ENCODE assay signal across 18 cellular contexts in the genomic region with DNA sequence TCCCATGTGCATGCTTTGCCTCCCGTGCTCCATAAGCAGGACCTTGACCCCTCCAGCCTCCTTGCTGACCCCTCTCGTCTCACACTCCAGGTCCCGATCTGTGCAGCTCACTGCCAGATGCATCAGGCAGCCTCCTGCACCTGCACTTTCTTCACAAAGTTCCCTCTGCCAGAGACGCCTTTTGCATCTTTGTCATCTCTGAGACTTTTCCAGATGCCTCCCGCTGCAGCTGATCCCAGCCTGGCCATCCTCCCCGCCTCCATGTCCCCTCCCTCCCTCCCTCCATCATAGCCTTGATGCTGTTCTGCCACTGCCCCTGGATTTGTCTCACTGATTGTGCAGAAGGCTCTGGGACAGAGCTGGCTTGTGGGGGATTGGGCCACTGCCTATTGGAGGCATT. TPM values are rescaled to one million over a fixed set of nuclear protein-coding genes. Genes with fewer than 3 reads are reported as not detected.
"Had no signal": no experiment of that assay in that cellular context is flagged by ENCODE, and none has a peak within 500 bp of the region (broad histone marks: within the 10 kb centered on the region; RNA-seq: fewer than 3 reads in every experiment).

No MANE protein-coding gene starts in this region.

- H3K36me3 Mint-ChIP-seq: activated naive CD4-positive, alpha-beta T cell treated with anti-CD3 and anti-CD28 coated beads, Interleukin-2, amount 10 ng/mL, durations not matched to agents 7 days and 5 days; immature natural killer cell; stimulated activated memory B cell treated with anti-CD40 and anti-IgM and Interleukin-4, amounts not matched to agents 10 μg/mL and 1 μg/mL and 100 μg/mL, for 72 hours had no signal

- H3K27ac ChIP-seq: gastroesophageal sphincter, heart right ventricle, left ventricle myocardium inferior, sigmoid colon, thoracic aorta had no signal

- H3K36me3 ChIP-seq: heart right ventricle, thoracic aorta had no signal

- H3K4me3 Mint-ChIP-seq: activated CD4-positive, alpha-beta T cell treated with anti-CD3 and anti-CD28 coated beads, Interleukin-2, amount 10 ng/mL, durations not matched to agents 24 days and 14 days; activated CD8-positive, alpha-beta T cell treated with anti-CD3 and anti-CD28 coated beads for 36 hours; activated naive CD4-positive, alpha-beta T cell treated with anti-CD3 and anti-CD28 coated beads, Interleukin-2, amount 10 ng/mL, durations not matched to agents 7 days and 5 days; activated naive CD8-positive, alpha-beta T cell treated with anti-CD3 and anti-CD28 coated beads, Interleukin-2, amount 50 U/mL, for 24 hours; activated T-cell treated with anti-CD3 and anti-CD28 coated beads, Interleukin-2, amount 50 U/mL, for 4 hours; immature natural killer cell; stimulated activated memory B cell treated with anti-CD40 and anti-IgM and Interleukin-4, amounts not matched to agents 10 μg/mL and 1 μg/mL and 100 μg/mL, for 72 hours had no signal

- H3K27me3 ChIP-seq: gastroesophageal sphincter, heart right ventricle, sigmoid colon had no signal

- H3K9me3 ChIP-seq: gastroesophageal sphincter, heart right ventricle, left ventricle myocardium inferior, sigmoid colon, thoracic aorta had no signal

- H3K9me3 Mint-ChIP-seq: activated CD4-positive, alpha-beta T cell treated with anti-CD3 and anti-CD28 coated beads, Interleukin-2, amount 10 ng/mL, durations not matched to agents 24 days and 14 days; activated CD8-positive, alpha-beta T cell treated with anti-CD3 and anti-CD28 coated beads for 36 hours; activated naive CD4-positive, alpha-beta T cell treated with anti-CD3 and anti-CD28 coated beads, Interleukin-2, amount 10 ng/mL, durations not matched to agents 7 days and 5 days; activated naive CD8-positive, alpha-beta T cell treated with anti-CD3 and anti-CD28 coated beads, Interleukin-2, amount 50 U/mL, for 24 hours; activated T-cell treated with anti-CD3 and anti-CD28 coated beads, Interleukin-2, amount 50 U/mL, for 4 hours; immature natural killer cell; stimulated activated memory B cell treated with anti-CD40 and anti-IgM and Interleukin-4, amounts not matched to agents 10 μg/mL and 1 μg/mL and 100 μg/mL, for 72 hours had no signal

- H3K27me3 Mint-ChIP-seq: activated CD4-positive, alpha-beta T cell treated with anti-CD3 and anti-CD28 coated beads, Interleukin-2, amount 10 ng/mL, durations not matched to agents 24 days and 14 days; activated CD8-positive, alpha-beta T cell treated with anti-CD3 and anti-CD28 coated beads for 36 hours; activated naive CD4-positive, alpha-beta T cell treated with anti-CD3 and anti-CD28 coated beads, Interleukin-2, amount 10 ng/mL, durations not matched to agents 7 days and 5 days; activated naive CD8-positive, alpha-beta T cell treated with anti-CD3 and anti-CD28 coated beads, Interleukin-2, amount 50 U/mL, for 24 hours; stimulated activated memory B cell treated with anti-CD40 and anti-IgM and Interleukin-4, amounts not matched to agents 10 μg/mL and 1 μg/mL and 100 μg/mL, for 72 hours had no signal

- DNase-seq: activated CD4-positive, alpha-beta T cell treated with anti-CD3 and anti-CD28 coated beads, Interleukin-2, amount 10 ng/mL, durations not matched to agents 24 days and 14 days; activated CD4-positive, CD25-positive, alpha-beta regulatory T cell; activated effector memory CD4-positive, alpha-beta T cell treated with Interleukin-2 at 50 U/mL for 16 hours; activated naive CD4-positive, alpha-beta T cell treated with anti-CD3 and anti-CD28 coated beads, Interleukin-2, amount 10 ng/mL, durations not matched to agents 7 days and 5 days; activated naive CD8-positive, alpha-beta T cell treated with anti-CD3 and anti-CD28 coated beads, Interleukin-2, amount 50 U/mL, for 24 hours; activated T-cell treated with anti-CD3 and anti-CD28 coated beads, Interleukin-2, amount 50 U/mL, for 4 hours; aorta; effector CD4-positive, alpha-beta T cell; heart right ventricle; immature natural killer cell; kidney glomerular epithelial cell; left ventricle myocardium inferior; sigmoid colon; stimulated activated CD4-positive, alpha-beta T cell treated with anti-CD3 and anti-CD28 coated beads, Interleukin-4, amount 100 ng/mL, for 24 hours had no signal

- ATAC-seq: activated naive CD8-positive, alpha-beta T cell treated with anti-CD3 and anti-CD28 coated beads, Interleukin-2, amount 50 U/mL, for 24 hours; activated T-cell treated with anti-CD3 and anti-CD28 coated beads, Interleukin-2, amount 50 U/mL, for 4 hours; gastroesophageal sphincter; heart right ventricle; stimulated activated memory B cell treated with anti-CD40 and anti-IgM and Interleukin-4, amounts not matched to agents 10 μg/mL and 1 μg/mL and 100 μg/mL, for 72 hours had no signal

- H3K4me3 ChIP-seq: gastroesophageal sphincter, heart right ventricle, left ventricle myocardium inferior, sigmoid colon, thoracic aorta had no signal

RNA-seq across cellular contexts. Expression of a gene that starts 38.0 kb away (rescaled TPM):
- total RNA-seq: aorta had no signal

RNA-seq across cellular contexts. Expression of a gene that starts 46.6 kb away (rescaled TPM):
- total RNA-seq: left ventricle myocardium inferior had no signal
